ENCODE assay signal across 12 cellular contexts in the genomic region with DNA sequence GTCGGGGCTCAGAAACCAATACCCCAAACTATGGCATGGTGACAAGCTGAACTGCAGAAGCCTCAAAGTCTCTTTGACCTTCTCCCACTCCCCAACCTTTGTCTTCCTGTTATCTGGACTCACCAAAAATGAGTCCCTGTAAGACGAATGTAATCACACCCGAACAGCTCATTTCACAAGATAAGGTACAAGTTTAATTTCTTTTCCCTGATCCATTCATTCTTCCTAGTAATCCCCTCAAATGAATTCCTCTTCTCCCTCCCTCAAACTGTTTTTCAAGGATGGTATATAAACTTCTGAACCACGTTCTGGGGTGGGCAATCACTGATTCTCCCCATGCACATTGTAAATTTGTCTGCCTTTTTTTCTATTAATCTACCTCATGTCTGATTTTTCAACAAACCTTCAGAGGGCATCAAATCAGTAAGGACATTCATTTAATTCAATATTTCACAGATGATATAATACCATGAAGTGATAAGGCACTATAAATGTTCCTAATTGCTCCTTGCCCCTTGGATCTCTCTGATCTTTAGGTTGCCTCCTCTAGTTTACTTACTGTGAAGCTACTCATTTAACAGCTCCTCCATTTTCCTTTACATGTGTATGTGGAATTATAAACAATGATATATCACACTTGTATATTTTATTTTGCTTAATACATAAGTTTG.
DNase-seq lines count a peak whose midpoint lies in the region; ATAC-seq and TF ChIP-seq lines count a peak whose summit lies in the region.
"Had no signal": no experiment of that assay in that cellular context is flagged by ENCODE, and none has a peak within 500 bp of the region (broad histone marks: within the 10 kb centered on the region; RNA-seq: fewer than 3 reads in every experiment).

No MANE protein-coding gene starts in this region.

- H3K4me1 Mint-ChIP-seq in activated CD8-positive, alpha-beta memory T cell treated with anti-CD3 and anti-CD28 coated beads, Interleukin-2, amount 10 ng/mL, durations not matched to agents 7 days and 5 days: peaks cover 41% of the 10 kb centered on the region

- H3K9me3 ChIP-seq in adipocyte (ENCODE audit: control insufficient read depth, low read length) (no peaks in the 10 kb centered on the region), skeletal muscle satellite cell (replicated peaks; ENCODE audit: low read length) (no peaks in the 10 kb centered on the region), left ventricle myocardium inferior (replicated peaks) (no peaks in the 10 kb centered on the region)
- H3K9me3 ChIP-seq: tibial artery had no signal

- H3K9me3 Mint-ChIP-seq in activated CD8-positive, alpha-beta memory T cell treated with anti-CD3 and anti-CD28 coated beads, Interleukin-2, amount 10 ng/mL, durations not matched to agents 7 days and 5 days (ENCODE audit: low read depth): no peaks in the 10 kb centered on the region

- H3K36me3 Mint-ChIP-seq in activated CD8-positive, alpha-beta memory T cell treated with anti-CD3 and anti-CD28 coated beads, Interleukin-2, amount 10 ng/mL, durations not matched to agents 7 days and 5 days: peaks cover 17% of the 10 kb centered on the region

- CTCF ChIA-PET in activated CD8-positive, alpha-beta memory T cell treated with anti-CD3 and anti-CD28 coated beads, Interleukin-2, amount 10 ng/mL, durations not matched to agents 7 days and 5 days (lab: Charles Lee): interaction anchor here (0.9 to 7.3 kb wide), 4 partner anchors 10 to 58 kb away, joined by 3 to 81 read pairs (median 10); a partner anchor contains a TSS

- H3K27me3 ChIP-seq in adipocyte (replicated peaks; ENCODE audit: control insufficient read depth, insufficient read depth, low read length) (no peaks in the 10 kb centered on the region), skeletal muscle satellite cell (ENCODE audit: control insufficient read depth, insufficient read depth, low read length) (no peaks in the 10 kb centered on the region), left ventricle myocardium inferior (ENCODE audit: low read depth) (no peaks in the 10 kb centered on the region)
- H3K27me3 ChIP-seq: tibial artery had no signal

- H3K9ac ChIP-seq in adipocyte (ENCODE audit: low read length): peak overlapping the region; percentile 23
- no peak overlapping the region for H3K9ac ChIP-seq in skeletal muscle satellite cell (ENCODE audit: low read depth, low read length)

- no peak overlapping the region for H3K27ac ChIP-seq in left ventricle myocardium inferior (replicated peaks)
- H3K27ac ChIP-seq: epithelial cell of prostate, tibial artery had no signal

- H3K36me3 ChIP-seq in adipocyte (ENCODE audit: control insufficient read depth, insufficient read depth, low read length, severe bottlenecking): peaks cover 6% of the 10 kb centered on the region
- H3K36me3 ChIP-seq in skeletal muscle satellite cell (ENCODE audit: insufficient read depth, low read length): no peaks in the 10 kb centered on the region
- peaks cover 7% of the 10 kb centered on the region for H3K36me3 ChIP-seq in left ventricle myocardium inferior
- H3K36me3 ChIP-seq: tibial artery had no signal

- peak overlapping the region; percentile 93 for H3K27ac Mint-ChIP-seq in activated CD8-positive, alpha-beta memory T cell treated with anti-CD3 and anti-CD28 coated beads, Interleukin-2, amount 10 ng/mL, durations not matched to agents 7 days and 5 days

- ATAC-seq in activated CD8-positive, alpha-beta memory T cell treated with anti-CD3 and anti-CD28 coated beads, Interleukin-2, amount 10 ng/mL, durations not matched to agents 7 days and 5 days: no peak
- no peak for ATAC-seq in GM21786 (IDR thresholded peaks at IDR 0.05; ENCODE audit: unreplicated experiment)

- H3K4me3 ChIP-seq in adipocyte (ENCODE audit: low read length) (no peak overlapping the region), skeletal muscle satellite cell (ENCODE audit: low read length) (no peak overlapping the region), left ventricle myocardium inferior (no peak overlapping the region)
- H3K4me3 ChIP-seq: tibial artery had no signal

- TF ChIP-seq CTCF in left ventricle myocardium inferior (IDR thresholded peaks at IDR 0.05; ENCODE audit: borderline replicate concordance): no peak

- no peaks in the 10 kb centered on the region for H3K27me3 Mint-ChIP-seq in activated CD8-positive, alpha-beta memory T cell treated with anti-CD3 and anti-CD28 coated beads, Interleukin-2, amount 10 ng/mL, durations not matched to agents 7 days and 5 days

- H3K4me2 ChIP-seq in skeletal muscle satellite cell (ENCODE audit: low read length): peak overlapping the region; percentile 17

- peaks cover 19% of the 10 kb centered on the region for H3K4me1 ChIP-seq in adipocyte (ENCODE audit: control insufficient read depth, insufficient read depth, low read length)
- peaks cover 17% of the 10 kb centered on the region for H3K4me1 ChIP-seq in skeletal muscle satellite cell (ENCODE audit: control insufficient read depth, insufficient read depth, low read length)
- H3K4me1 ChIP-seq in left ventricle myocardium inferior: peaks cover 54% of the 10 kb centered on the region

- peak overlapping the region; percentile 55 for H3K4me3 Mint-ChIP-seq in activated CD8-positive, alpha-beta memory T cell treated with anti-CD3 and anti-CD28 coated beads, Interleukin-2, amount 10 ng/mL, durations not matched to agents 7 days and 5 days

- intact Hi-C loops in left ventricle myocardium inferior (cut with micrococcal nuclease): no loop called here

- no peak for DNase-seq in activated CD8-positive, alpha-beta memory T cell treated with anti-CD3 and anti-CD28 coated beads, Interleukin-2, amount 10 ng/mL, durations not matched to agents 7 days and 5 days
- no peak for DNase-seq in activated CD8-positive, alpha-beta memory T cell treated with anti-CD3 and anti-CD28 coated beads, Interleukin-2, amount 50 U/mL, for 48 hours
- DNase-seq in NCI-H748 treated with DMSO at 0.1 percent for 48 hours (lab: John Stamatoyannopoulos, UW) (peak; percentile 18), adipocyte (ENCODE audit: low read depth) (no peak), SHP77 (lab: John Stamatoyannopoulos, UW) (no peak), left ventricle myocardium inferior (no peak)
- DNase-seq: NCI-H2029; stimulated activated CD4-positive, alpha-beta T cell treated with anti-CD3 and anti-CD28 coated beads, Interleukin-4, amount 100 ng/mL, for 1 hour; tibial artery had no signal
